ENCODE assay signal across 12 cellular contexts in the genomic region with DNA sequence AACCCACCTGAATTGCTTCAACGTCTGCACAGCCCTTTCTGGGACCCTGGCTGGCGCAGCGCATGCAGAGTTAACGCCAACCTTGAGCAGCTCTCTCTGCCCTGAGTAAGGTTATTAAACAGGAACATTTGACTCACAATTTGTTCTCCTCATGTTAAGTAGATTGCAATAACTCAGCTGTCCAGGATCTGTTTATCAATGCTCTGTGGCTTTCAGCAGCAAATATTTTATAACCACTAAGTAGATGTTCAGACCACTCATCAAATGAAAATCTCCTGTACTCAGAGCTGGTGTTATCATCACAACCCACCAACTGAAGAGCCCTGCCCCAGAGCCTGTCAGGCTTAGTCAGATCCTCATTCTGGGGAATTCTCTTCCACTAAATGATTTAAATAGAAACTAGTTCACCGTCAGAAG.
DNase-seq lines count a peak whose midpoint lies in the region; ATAC-seq and TF ChIP-seq lines count a peak whose summit lies in the region.
"Had no signal": no experiment of that assay in that cellular context is flagged by ENCODE, and none has a peak within 500 bp of the region (broad histone marks: within the 10 kb centered on the region; RNA-seq: fewer than 3 reads in every experiment).

No MANE protein-coding gene starts in this region.

- H3K9me3 Mint-ChIP-seq in neural crest cell, result no peaks in the 10 kb centered on the region
- H3K9me3 Mint-ChIP-seq: activated T-cell treated with anti-CD3 and anti-CD28 coated beads, Interleukin-2, amount 50 U/mL, for 24 hours; memory B cell had no signal

- no peak overlapping the region for H3K4me3 ChIP-seq in MG63

- no peaks in the 10 kb centered on the region for H3K27me3 Mint-ChIP-seq in neural crest cell (ENCODE audit: low read depth)
- H3K27me3 Mint-ChIP-seq: activated T-cell treated with anti-CD3 and anti-CD28 coated beads, Interleukin-2, amount 50 U/mL, for 24 hours; memory B cell had no signal

- H3K27ac Mint-ChIP-seq in neural crest cell (ENCODE audit: unreplicated experiment), result peak overlapping the region; percentile 9
- H3K27ac Mint-ChIP-seq: activated T-cell treated with anti-CD3 and anti-CD28 coated beads, Interleukin-2, amount 50 U/mL, for 24 hours; memory B cell had no signal

- DNase-seq in EL (peak; percentile 82), MG63 (peak; percentile 21), dedifferentiated amniotic fluid mesenchymal stem cell (ENCODE audit: extremely low spot score) (peak; percentile 39), neural crest cell (ENCODE audit: low read depth, low spot score) (no peak), germinal center (ENCODE audit: low spot score) (no peak), NCI-H69 (lab: John Stamatoyannopoulos, UW) (no peak)
- DNase-seq: activated T-cell treated with anti-CD3 and anti-CD28 coated beads, Interleukin-2, amount 50 U/mL, for 24 hours; stimulated activated CD4-positive, alpha-beta T cell treated with anti-CD3 and anti-CD28 coated beads, Interleukin-4, amount 100 ng/mL, for 1 hour; SW 1271 had no signal

- H3K36me3 ChIP-seq in MG63, result no peaks in the 10 kb centered on the region

- TF ChIP-seq CTCF in neural crest cell (conservative IDR thresholded peaks at IDR 0.05), result no peak

- peaks cover 11% of the 10 kb centered on the region for H3K4me1 Mint-ChIP-seq in neural crest cell
- H3K4me1 Mint-ChIP-seq: memory B cell had no signal

- H3K4me3 Mint-ChIP-seq in neural crest cell, result no peak overlapping the region
- H3K4me3 Mint-ChIP-seq: activated T-cell treated with anti-CD3 and anti-CD28 coated beads, Interleukin-2, amount 50 U/mL, for 24 hours; memory B cell had no signal

- ATAC-seq in HG03378 (IDR thresholded peaks at IDR 0.05; ENCODE audit: unreplicated experiment) (no peak), GM21360 (IDR thresholded peaks at IDR 0.05; ENCODE audit: unreplicated experiment) (no peak)

- peaks cover 3% of the 10 kb centered on the region for H3K36me3 Mint-ChIP-seq in neural crest cell (ENCODE audit: low read depth)
- H3K36me3 Mint-ChIP-seq: memory B cell had no signal

- no peaks in the 10 kb centered on the region for H3K9me3 ChIP-seq in MG63

- no peaks in the 10 kb centered on the region for H3K27me3 ChIP-seq in MG63

Comparison
In these comparisons a context has a peak if more than half of its experiments do, and no peak if none do; other contexts are left out.
1. DNase-seq: peak in EL (single experiment), MG63 (single experiment) and dedifferentiated amniotic fluid mesenchymal stem cell (single experiment); none in neural crest cell (single experiment), germinal center (single experiment) and NCI-H69 (single experiment).